8 cellular contexts compared by ENCODE assay signal in genomic region chr14:61252354-61253063, GRCh38. TPM values are rescaled to one million over a fixed set of nuclear protein-coding genes. Genes with fewer than 3 reads are reported as not detected.
DNase-seq lines count a peak whose midpoint lies in the region; ATAC-seq and TF ChIP-seq lines count a peak whose summit lies in the region.

No MANE protein-coding gene starts in this region.

- ATAC-seq in HG02885 (IDR thresholded peaks at IDR 0.05; ENCODE audit: poor library complexity, unreplicated experiment): peak; percentile 93
- peak; percentile 89 to 91 for ATAC-seq in gastrocnemius medialis

- H3K36me3 ChIP-seq in right atrium auricular region: no peaks in the 10 kb centered on the region
- no peaks in the 10 kb centered on the region for H3K36me3 ChIP-seq in gastrocnemius medialis

- no peak for TF ChIP-seq POLR2A in gastrocnemius medialis (IDR thresholded peaks at IDR 0.05)

- H3K4me1 ChIP-seq in right atrium auricular region (no peaks in the 10 kb centered on the region), gastrocnemius medialis (peaks cover 10 to 33% of the 10 kb centered on the region in 2 donors)

- H3K27me3 ChIP-seq in right atrium auricular region (no peaks in the 10 kb centered on the region), gastrocnemius medialis (no peaks in the 10 kb centered on the region)

- H3K4me3 ChIP-seq in right atrium auricular region: no peak overlapping the region
- H3K4me3 ChIP-seq in gastrocnemius medialis: no peak overlapping the region

- TF ChIP-seq CTCF in right atrium auricular region (IDR thresholded peaks at IDR 0.05) (peak; percentile 67 to 91), gastrocnemius medialis (IDR thresholded peaks at IDR 0.05 in 4 of 5, conservative IDR thresholded peaks at IDR 0.05 in 1 of 5) (peak; percentile 81 to 94 (median 88))

- peak; percentile 55 for DNase-seq in activated gamma-delta T cell treated with Interleukin-2 at 50 U/mL for 16 hours
- no peak for DNase-seq in activated gamma-delta T cell (lab: John Stamatoyannopoulos, UW)
- DNase-seq in NCI-H187 (lab: John Stamatoyannopoulos, UW): peak; percentile 81 to 86
- DNase-seq in T-helper 1 cell: peak in 4 of 5 donors; percentile 27 to 80 (median 41)
- peak in 50 of 56 donors; percentile 1 to 83 (median 32) for DNase-seq in amygdala (lab: John Stamatoyannopoulos, UW)
- DNase-seq in right atrium auricular region (ENCODE audit: low spot score): peak; percentile 78
- DNase-seq in gastrocnemius medialis: peak; percentile 81 to 88

- in situ Hi-C loops in gastrocnemius medialis (cut with MboI; ENCODE audit: low sequenced_read_pairs in 4 of 4): loop anchor here (5.0 to 10.0 kb wide), 4 partner anchors 228 to 628 kb away; no protein-coding TSS in a partner anchor

- no peaks in the 10 kb centered on the region for H3K9me3 ChIP-seq in right atrium auricular region
- H3K9me3 ChIP-seq in gastrocnemius medialis: no peaks in the 10 kb centered on the region

- intact Hi-C loops in gastrocnemius medialis (cut with DNase I; ENCODE audit: low total_unique reads): loop anchor here (2.0 to 5.0 kb wide), 4 partner anchors 50 to 900 kb away; no protein-coding TSS in a partner anchor

- H3K27ac ChIP-seq in right atrium auricular region: no peak overlapping the region
- peak overlapping the region; percentile 49 to 71 (median 68) for H3K27ac ChIP-seq in gastrocnemius medialis

RNA-seq across cellular contexts. Expression of gene TMEM30B, which starts 28.6 kb away (rescaled TPM):
- total RNA-seq in right atrium auricular region: 1 to 10 TPM; 2.0 to 3.7 TPM
- 1 to 10 TPM in 1 of 4 donors, under 1 TPM in 2, not detected in 1; 0.39 to 1.7 (median 1.00) TPM for total RNA-seq in gastrocnemius medialis

Comparison
In these comparisons a context has a peak if more than half of its experiments do, and no peak if none do; other contexts are left out.
1. H3K27ac ChIP-seq: peak in gastrocnemius medialis (4 of 4); none in right atrium auricular region (0 of 2).